In the genomic region with DNA sequence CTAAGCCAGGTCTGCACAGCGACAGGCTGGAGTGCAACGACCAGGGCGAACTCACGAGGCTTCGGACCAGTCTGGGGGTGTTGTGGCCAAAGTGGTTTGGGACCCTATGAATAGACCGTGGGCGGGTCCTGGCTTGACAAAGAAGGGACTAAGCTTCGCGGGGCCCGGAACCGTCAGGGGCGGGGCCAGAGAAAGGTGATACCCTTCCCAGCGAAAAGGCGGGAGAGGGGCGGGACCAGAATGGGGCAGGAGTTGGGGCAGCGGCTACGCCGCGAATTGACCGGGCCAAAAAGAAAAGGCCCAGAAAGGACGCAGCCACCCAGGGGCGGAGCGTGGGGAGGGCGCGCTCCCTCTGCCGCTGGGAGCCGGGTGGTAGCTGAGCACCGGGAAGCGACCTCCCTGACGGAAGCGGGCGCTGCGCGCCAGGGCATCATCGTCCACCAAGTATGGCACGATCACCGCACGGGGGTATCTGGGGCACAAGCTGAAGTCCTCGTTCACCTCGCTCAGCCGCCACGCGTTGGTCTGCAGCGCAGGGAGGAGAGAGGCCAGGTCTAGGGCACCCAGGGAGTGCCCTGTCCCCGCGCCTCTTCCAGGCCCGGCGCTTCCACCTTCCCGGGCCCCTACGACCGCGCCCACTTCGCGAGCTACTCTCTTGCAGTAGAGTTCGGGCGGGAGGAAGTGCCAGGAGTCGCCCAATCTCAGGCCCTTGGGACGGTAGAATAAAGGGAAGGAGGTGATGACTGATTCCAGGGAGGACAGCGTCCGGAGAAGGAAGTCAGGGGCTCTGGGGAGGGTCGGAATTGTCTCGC, we compare ENCODE assay signal across 8 cellular contexts.
DNase-seq lines count a peak whose midpoint lies in the region; TF ChIP-seq lines count a peak whose summit lies in the region.

No MANE protein-coding gene starts in this region.

- TF ChIP-seq CTCF in GM13976 (IDR thresholded peaks at IDR 0.05; ENCODE audit: borderline replicate concordance, control extremely low read depth, extremely low read depth, insufficient read depth, missing control alignments): no peak

- H3K27ac ChIP-seq in caudate nucleus (ENCODE audit: low read depth, low read length): peak overlapping the region; percentile 72
- peak overlapping the region in 20 of 21 experiments; percentile 8 to 86 (median 74) for H3K27ac ChIP-seq in skin epidermis

- peaks cover 2% of the 10 kb centered on the region for H3K27me3 Mint-ChIP-seq in T-helper 2 cell treated with Interferon-gamma antibody and Interleukin-4, amounts not matched to agents 5 μg/mL and 100 μg/mL, for 36 hours (ENCODE audit: low read depth)

- DNase-seq in SKM-1 treated with dmso at 0.1 percent for 144 hours (lab: John Stamatoyannopoulos, UW; ENCODE audit: unreplicated experiment) (peak; percentile 34), SKM-1 (lab: John Stamatoyannopoulos, UW; ENCODE audit: unreplicated experiment) (no peak), NCI-H128 (lab: John Stamatoyannopoulos, UW; ENCODE audit: unreplicated experiment) (peak; percentile 89), caudate nucleus (lab: John Stamatoyannopoulos, UW) (peak in 47 of 61 donors; percentile 11 to 72 (median 40)), iPS-NIHi7 (ENCODE audit: extremely low spot score) (peak; percentile 92), GM13976 (ENCODE audit: low spot score) (no peak)
- peak; percentile 37 for DNase-seq in T-helper 2 cell treated with Interferon-gamma antibody and Interleukin-4, amounts not matched to agents 5 μg/mL and 100 μg/mL, for 36 hours (ENCODE audit: low spot score)

- peak overlapping the region; percentile 82 for H3K4me3 Mint-ChIP-seq in T-helper 2 cell treated with Interferon-gamma antibody and Interleukin-4, amounts not matched to agents 5 μg/mL and 100 μg/mL, for 36 hours

- H3K9me3 Mint-ChIP-seq in T-helper 2 cell treated with Interferon-gamma antibody and Interleukin-4, amounts not matched to agents 5 μg/mL and 100 μg/mL, for 36 hours: no peaks in the 10 kb centered on the region

- H3K4me3 ChIP-seq in skin epidermis: peak overlapping the region; percentile 40 to 66 (median 50)

- in situ Hi-C loops in GM13976 (cut with MboI; ENCODE audit: low sequenced_read_pairs, unreplicated experiment): no loop called here

- H3K36me3 Mint-ChIP-seq in T-helper 2 cell treated with Interferon-gamma antibody and Interleukin-4, amounts not matched to agents 5 μg/mL and 100 μg/mL, for 36 hours (ENCODE audit: low read depth): no peaks in the 10 kb centered on the region

- peaks cover 10% of the 10 kb centered on the region for H3K4me1 Mint-ChIP-seq in T-helper 2 cell treated with Interferon-gamma antibody and Interleukin-4, amounts not matched to agents 5 μg/mL and 100 μg/mL, for 36 hours (ENCODE audit: low read depth)

- no peak overlapping the region for H3K27ac Mint-ChIP-seq in T-helper 2 cell treated with Interferon-gamma antibody and Interleukin-4, amounts not matched to agents 5 μg/mL and 100 μg/mL, for 36 hours

Comparison
In these comparisons a context has a peak if more than half of its experiments do, and no peak if none do; other contexts are left out.
1. DNase-seq: peak in SKM-1 treated with dmso at 0.1 percent for 144 hours (single experiment), NCI-H128 (single experiment), T-helper 2 cell treated with Interferon-gamma antibody and Interleukin-4, amounts not matched to agents 5 μg/mL and 100 μg/mL, for 36 hours (single experiment), caudate nucleus (47 of 61) and iPS-NIHi7 (single experiment); none in SKM-1 (single experiment) and GM13976 (single experiment).